Comparison of ENCODE assay signal across 10 cellular contexts in the genomic region with DNA sequence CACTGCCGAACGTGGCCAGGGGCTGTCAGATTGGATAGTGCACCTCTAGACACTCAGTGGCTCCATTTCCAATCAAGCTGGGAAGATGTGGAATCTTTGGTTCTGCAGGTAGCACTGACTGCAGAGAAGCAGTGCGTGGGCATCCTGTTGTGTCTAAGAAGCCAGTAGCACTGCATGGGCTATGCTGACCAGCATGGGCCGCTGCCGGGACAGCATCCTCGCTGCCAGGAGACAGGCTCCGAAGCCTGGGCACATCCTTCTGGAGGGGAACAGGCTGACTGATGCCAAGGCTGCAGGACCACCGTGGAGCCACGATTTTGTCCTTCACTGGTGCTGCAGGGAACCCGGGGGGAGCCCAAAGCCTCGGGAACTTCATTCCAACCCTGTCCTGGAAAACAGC.
"Had no signal": no experiment of that assay in that cellular context is flagged by ENCODE, and none has a peak within 500 bp of the region (broad histone marks: within the 10 kb centered on the region; RNA-seq: fewer than 3 reads in every experiment).

No MANE protein-coding gene starts in this region.

- H3K27me3 Mint-ChIP-seq: IgD-negative memory B cell had no signal

- H3K27ac ChIP-seq: GM23248, HL-60 had no signal

- H3K4me3 Mint-ChIP-seq: HFFc6, IgD-negative memory B cell had no signal

- H3K27ac Mint-ChIP-seq: HFFc6, IgD-negative memory B cell had no signal

- H2AFZ ChIP-seq: GM23248 had no signal

- H3K4me1 Mint-ChIP-seq: IgD-negative memory B cell had no signal

- H3K9ac ChIP-seq: GM23248 had no signal

- H3K36me3 ChIP-seq: HAP-1 had no signal

- H3K4me1 ChIP-seq: HAP-1 had no signal

- H3K36me3 Mint-ChIP-seq: IgD-negative memory B cell had no signal

- DNase-seq: GM23248, GOT3, H7, HFFc6 had no signal

- H3K9me3 ChIP-seq: HAP-1 had no signal

- ATAC-seq: HCT116, HepG2, K562 had no signal

- H3K4me3 ChIP-seq: GM23248, HAP-1, K562 had no signal
